Comparison of ENCODE assay signal across 8 cellular contexts in genomic region chr6:150006961-150007464, GRCh38. TPM values are rescaled to one million over a fixed set of nuclear protein-coding genes. Genes with fewer than 3 reads are reported as not detected.
A peak's percentile ranks its signal among the peaks of the same experiment; 100 is the strongest.
DNase-seq lines count a peak whose midpoint lies in the region; ATAC-seq and TF ChIP-seq lines count a peak whose summit lies in the region.

No MANE protein-coding gene starts in this region.

- intact Hi-C loops in activated CD4-positive, alpha-beta T cell treated with anti-CD3 and anti-CD28 coated beads, Interleukin-2, amount 10 ng/mL, durations not matched to agents 24 days and 14 days (cut with micrococcal nuclease), result loop anchor here (10.0 kb wide), 3 partner anchors 262 to 462 kb away; partner anchors contain the start of genes LATS1, NUP43, PCMT1 and PPIL4
- intact Hi-C loops in transverse colon (cut with DNase I; ENCODE audit: low total_unique reads), result no loop called here

- H3K36me3 Mint-ChIP-seq in activated CD4-positive, alpha-beta T cell treated with anti-CD3 and anti-CD28 coated beads, Interleukin-2, amount 10 ng/mL, durations not matched to agents 24 days and 14 days (ENCODE audit: low read depth), result peaks cover 4% of the 10 kb centered on the region

- no peak for TF ChIP-seq EP300 in transverse colon (IDR thresholded peaks at IDR 0.05; ENCODE audit: low read depth)

- H3K27ac ChIP-seq in transverse colon, result no peak overlapping the region

- no peak overlapping the region for H3K4me3 ChIP-seq in transverse colon

- DNase-seq in ELR (ENCODE audit: low read depth), result peak; percentile 57
- DNase-seq in HPDE6-E6E7 (ENCODE audit: extremely low spot score), result peak; percentile 46
- DNase-seq in activated CD4-positive, alpha-beta T cell treated with anti-CD3 and anti-CD28 coated beads, Interleukin-2, amount 10 ng/mL, durations not matched to agents 24 days and 14 days, result peak; percentile 80
- DNase-seq in glomerular visceral epithelial cell (ENCODE audit: extremely low spot score), result peak; percentile 33
- DNase-seq in transverse colon, result no peak
- no peak for DNase-seq in activated gamma-delta T cell treated with Interleukin-2 at 50 U/mL for 16 hours
- DNase-seq in amygdala (lab: John Stamatoyannopoulos, UW), result no peak

- peaks cover 88% of the 10 kb centered on the region for H3K27me3 ChIP-seq in transverse colon

- no peaks in the 10 kb centered on the region for H3K9me3 ChIP-seq in transverse colon

- peaks cover 37% of the 10 kb centered on the region for H3K4me1 Mint-ChIP-seq in activated CD4-positive, alpha-beta T cell treated with anti-CD3 and anti-CD28 coated beads, Interleukin-2, amount 10 ng/mL, durations not matched to agents 24 days and 14 days

- no peak for TF ChIP-seq POLR2A in transverse colon (IDR thresholded peaks at IDR 0.05)

- in situ Hi-C loops in transverse colon (cut with MboI; ENCODE audit: low pct_ligation_motif_present in 1 of 4, low pct_unique_long_range_greater_than_20kb in 1 of 4, low sequenced_read_pairs in 3 of 4), result loop anchor here in 2 of 4 donors (25.0 kb wide), 1 partner anchor 170 kb away; no protein-coding TSS in a partner anchor

- no peaks in the 10 kb centered on the region for H3K36me3 ChIP-seq in transverse colon

- H3K27ac Mint-ChIP-seq in activated CD4-positive, alpha-beta T cell treated with anti-CD3 and anti-CD28 coated beads, Interleukin-2, amount 10 ng/mL, durations not matched to agents 24 days and 14 days, result peak overlapping the region; percentile 1

- 63 to 64% methylated on average over 4 to 7 of the region's 7 CpGs for WGBS in transverse colon (ENCODE audit: low coverage in 1 of 2), 2 donors

- H3K4me3 Mint-ChIP-seq in activated CD4-positive, alpha-beta T cell treated with anti-CD3 and anti-CD28 coated beads, Interleukin-2, amount 10 ng/mL, durations not matched to agents 24 days and 14 days, result no peak overlapping the region

- H3K9me3 Mint-ChIP-seq in activated CD4-positive, alpha-beta T cell treated with anti-CD3 and anti-CD28 coated beads, Interleukin-2, amount 10 ng/mL, durations not matched to agents 24 days and 14 days, result peaks cover 4% of the 10 kb centered on the region

- TF ChIP-seq CTCF in transverse colon (IDR thresholded peaks at IDR 0.05), result peak; percentile 22 to 44 (median 37)

- peaks cover 3 to 15% (median 8%) of the 10 kb centered on the region in 4 donors for H3K4me1 ChIP-seq in transverse colon

- ATAC-seq in GM18517 (IDR thresholded peaks at IDR 0.05; ENCODE audit: unreplicated experiment), result no peak

- peaks cover 32% of the 10 kb centered on the region for H3K27me3 Mint-ChIP-seq in activated CD4-positive, alpha-beta T cell treated with anti-CD3 and anti-CD28 coated beads, Interleukin-2, amount 10 ng/mL, durations not matched to agents 24 days and 14 days

RNA-seq across cellular contexts. Expression of gene RAET1L, which starts 18.3 kb away (rescaled TPM):
- total RNA-seq in activated CD4-positive, alpha-beta T cell treated with anti-CD3 and anti-CD28 coated beads, Interleukin-2, amount 10 ng/mL, durations not matched to agents 24 days and 14 days, result not detected in 2 replicates
- total RNA-seq in transverse colon, result not detected

RNA-seq across cellular contexts. Expression of gene ULBP1, which starts 43.3 kb away (rescaled TPM):
- total RNA-seq in activated CD4-positive, alpha-beta T cell treated with anti-CD3 and anti-CD28 coated beads, Interleukin-2, amount 10 ng/mL, durations not matched to agents 24 days and 14 days, result 0.49 and 0.76 TPM in 2 replicates
- not detected for total RNA-seq in transverse colon

Comparison
In these comparisons a context has a peak if more than half of its experiments do, and no peak if none do; other contexts are left out.
1. DNase-seq: peak in ELR (single experiment), HPDE6-E6E7 (single experiment), activated CD4-positive, alpha-beta T cell treated with anti-CD3 and anti-CD28 coated beads, Interleukin-2, amount 10 ng/mL, durations not matched to agents 24 days and 14 days (single experiment) and glomerular visceral epithelial cell (single experiment); none in transverse colon (single experiment), activated gamma-delta T cell treated with Interleukin-2 at 50 U/mL for 16 hours (single experiment) and amygdala (0 of 56).